ENCODE assay signal across 8 cellular contexts in the genomic region with DNA sequence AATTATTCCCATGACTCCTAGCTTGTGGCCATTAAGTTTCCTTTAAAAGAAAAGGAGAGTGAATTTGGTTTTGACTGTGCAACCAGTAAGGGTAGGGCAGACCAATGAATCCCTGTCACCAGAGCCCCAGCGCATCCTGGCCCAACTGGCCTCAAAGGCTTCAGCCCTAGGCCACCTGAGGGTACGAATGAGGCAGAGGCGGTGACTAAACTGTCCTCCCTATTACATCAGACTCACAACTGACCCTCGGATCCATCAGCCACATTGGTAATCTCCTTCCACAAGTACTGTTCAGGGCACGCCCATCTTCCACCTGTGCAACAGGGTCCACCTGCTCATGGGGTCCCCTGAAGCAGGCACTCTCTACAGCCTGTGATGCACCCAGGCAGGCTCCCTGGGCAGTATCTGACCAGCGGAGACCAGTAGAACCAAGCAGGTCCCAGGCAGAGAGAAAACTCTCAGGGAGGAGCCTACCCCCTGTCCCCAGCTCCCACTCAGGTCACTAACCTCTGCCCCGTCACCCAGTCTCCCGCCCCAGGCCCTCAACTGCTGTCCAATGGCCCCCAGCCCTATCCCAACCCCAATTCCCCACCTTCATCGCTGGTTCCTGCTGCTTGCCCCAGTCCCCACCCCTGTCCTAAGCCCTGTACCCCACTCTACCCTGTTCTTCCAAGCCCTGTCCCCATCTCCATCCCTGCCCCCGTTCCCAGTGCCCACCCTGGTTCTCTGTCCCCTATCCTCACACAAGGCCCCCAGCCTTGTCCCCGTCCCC. TPM values are rescaled to one million over a fixed set of nuclear protein-coding genes. Genes with fewer than 3 reads are reported as not detected.
A peak's percentile ranks its signal among the peaks of the same experiment; 100 is the strongest.
DNase-seq lines count a peak whose midpoint lies in the region; ATAC-seq and TF ChIP-seq lines count a peak whose summit lies in the region.

No MANE protein-coding gene starts in this region.

- peak overlapping the region; percentile 86 for H3K4me3 Mint-ChIP-seq in activated T-cell treated with anti-CD3 and anti-CD28 coated beads, Interleukin-2, amount 50 U/mL, for 24 hours

- no peak for DNase-seq in activated T-cell treated with anti-CD3 and anti-CD28 coated beads, Interleukin-2, amount 50 U/mL, for 24 hours
- DNase-seq in activated T-cell treated with anti-CD3 and anti-CD28 coated beads, Interleukin-2, amount 50 U/mL, for 48 hours: no peak
- DNase-seq in brain microvascular endothelial cell (no peak), lower lobe of right lung (no peak), upper lobe of right lung (no peak), GOT3 (lab: John Stamatoyannopoulos, UW) (no peak)

- peaks cover 24% of the 10 kb centered on the region for H3K4me1 Mint-ChIP-seq in activated T-cell treated with anti-CD3 and anti-CD28 coated beads, Interleukin-2, amount 50 U/mL, for 24 hours (ENCODE audit: low read depth)

- no peak for TF ChIP-seq CTCF in brain microvascular endothelial cell (IDR thresholded peaks at IDR 0.05; ENCODE audit: low read depth, low read length, missing control alignments)
- no peak for TF ChIP-seq CTCF in lower lobe of right lung (IDR thresholded peaks at IDR 0.05)
- TF ChIP-seq CTCF in upper lobe of right lung (IDR thresholded peaks at IDR 0.05): no peak

- H3K27me3 ChIP-seq in brain microvascular endothelial cell (replicated peaks) (no peaks in the 10 kb centered on the region), lower lobe of right lung (ENCODE audit: low read depth) (no peaks in the 10 kb centered on the region), upper lobe of right lung (no peaks in the 10 kb centered on the region)

- H3K27ac Mint-ChIP-seq in activated T-cell treated with anti-CD3 and anti-CD28 coated beads, Interleukin-2, amount 50 U/mL, for 24 hours: peak overlapping the region; percentile 86

- H3K27ac ChIP-seq in brain microvascular endothelial cell (no peak overlapping the region), lower lobe of right lung (peak overlapping the region; percentile 94), upper lobe of right lung (no peak overlapping the region)

- in situ Hi-C loops in brain microvascular endothelial cell (cut with HindIII; ENCODE audit: low pct_ligation_motif_present, low sequenced_read_pairs): no loop called here

- H3K9me3 Mint-ChIP-seq in activated T-cell treated with anti-CD3 and anti-CD28 coated beads, Interleukin-2, amount 50 U/mL, for 24 hours: no peaks in the 10 kb centered on the region

- no peaks in the 10 kb centered on the region for H3K27me3 Mint-ChIP-seq in activated T-cell treated with anti-CD3 and anti-CD28 coated beads, Interleukin-2, amount 50 U/mL, for 24 hours

- intact Hi-C loops in lower lobe of right lung (cut with DNase I): no loop called here
- intact Hi-C loops in upper lobe of right lung (cut with DNase I): no loop called here

- peaks cover 51% of the 10 kb centered on the region for H3K36me3 Mint-ChIP-seq in activated T-cell treated with anti-CD3 and anti-CD28 coated beads, Interleukin-2, amount 50 U/mL, for 24 hours (ENCODE audit: low read depth)

- no peaks in the 10 kb centered on the region for H3K9me3 ChIP-seq in lower lobe of right lung
- H3K9me3 ChIP-seq in upper lobe of right lung: no peaks in the 10 kb centered on the region

- peak overlapping the region; percentile 76 for H3K4me3 ChIP-seq in brain microvascular endothelial cell (ENCODE audit: low read depth, low read length)
- peak overlapping the region; percentile 79 for H3K4me3 ChIP-seq in lower lobe of right lung
- peak overlapping the region; percentile 77 for H3K4me3 ChIP-seq in upper lobe of right lung

- ATAC-seq in lower lobe of right lung (peak in 1 of 2 donors; percentile 3), upper lobe of right lung (no peak), GM18519 (IDR thresholded peaks at IDR 0.05; ENCODE audit: low FRiP score, unreplicated experiment) (no peak), HG03342 (IDR thresholded peaks at IDR 0.05; ENCODE audit: unreplicated experiment) (no peak)

- H3K36me3 ChIP-seq in brain microvascular endothelial cell (replicated peaks): peaks cover 35% of the 10 kb centered on the region
- H3K36me3 ChIP-seq in lower lobe of right lung: peaks cover 41% of the 10 kb centered on the region
- H3K36me3 ChIP-seq in upper lobe of right lung: peaks cover 35% of the 10 kb centered on the region

- H3K4me1 ChIP-seq in lower lobe of right lung: peaks cover 23% of the 10 kb centered on the region
- H3K4me1 ChIP-seq in upper lobe of right lung: peaks cover 23% of the 10 kb centered on the region

RNA-seq across cellular contexts. Expression of a gene that starts 0.9 kb away (rescaled TPM):
- 230 TPM for total RNA-seq in lower lobe of right lung
- total RNA-seq in upper lobe of right lung: 250 TPM

RNA-seq across cellular contexts. Expression of a gene that starts 13.0 kb away (rescaled TPM):
- total RNA-seq in lower lobe of right lung: 13.5 TPM
- 12.9 TPM for total RNA-seq in upper lobe of right lung

RNA-seq across cellular contexts. Expression of a gene that starts 16.0 kb away (rescaled TPM):
- total RNA-seq in lower lobe of right lung (93.6 TPM), upper lobe of right lung (82.1 TPM)

RNA-seq across cellular contexts. Expression of a gene that starts 21.1 kb away (rescaled TPM):
- total RNA-seq in lower lobe of right lung (16.5 TPM), upper lobe of right lung (14.8 TPM)

RNA-seq across cellular contexts. Expression of a gene that starts 22.9 kb away (rescaled TPM):
- total RNA-seq in lower lobe of right lung (3.5 TPM), upper lobe of right lung (2.7 TPM)
